Comparison of ENCODE assay signal across 17 cellular contexts in the genomic region with DNA sequence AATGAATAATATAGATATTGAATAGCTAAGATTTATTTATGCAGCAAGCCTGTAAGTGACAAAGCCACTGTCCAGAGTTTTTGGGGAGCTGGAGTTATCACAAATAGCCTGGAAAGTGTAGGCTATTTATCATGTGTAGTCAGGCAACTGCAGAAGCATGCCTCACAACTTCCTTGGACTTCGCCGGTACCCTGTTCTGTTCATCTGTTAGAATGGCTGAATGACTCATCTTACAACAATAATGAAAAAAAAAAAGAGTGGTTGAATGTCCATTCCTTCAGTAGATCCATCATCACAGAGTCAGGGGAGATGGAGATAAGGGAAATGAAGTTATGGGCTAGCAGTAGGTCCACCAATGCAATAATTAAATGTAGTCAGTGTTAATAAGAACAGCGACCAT. TPM values are rescaled to one million over a fixed set of nuclear protein-coding genes. Genes with fewer than 3 reads are reported as not detected.
A peak's percentile ranks its signal among the peaks of the same experiment; 100 is the strongest.
DNase-seq lines count a peak whose midpoint lies in the region; ATAC-seq lines count a peak whose summit lies in the region.
"Had no signal": no experiment of that assay in that cellular context is flagged by ENCODE, and none has a peak within 500 bp of the region (broad histone marks: within the 10 kb centered on the region; RNA-seq: fewer than 3 reads in every experiment).

No MANE protein-coding gene starts in this region.

- intact Hi-C loops in posterior cingulate gyrus (cut with DNase I): no loop called here

- ATAC-seq in GM21576 (IDR thresholded peaks at IDR 0.05; ENCODE audit: unreplicated experiment): no peak
- ATAC-seq: T-cell had no signal

- peak; percentile 46 for DNase-seq in EH (ENCODE audit: low read depth)
- peak; percentile 18 for DNase-seq in NCI-H226
- DNase-seq in dermis blood vessel endothelial cell: peak; percentile 2
- DNase-seq in kidney tubule cell (ENCODE audit: low spot score): peak; percentile 35
- no peak for DNase-seq in effector CD4-positive, alpha-beta T cell
- no peak for DNase-seq in immature natural killer cell
- DNase-seq in posterior cingulate gyrus: no peak
- DNase-seq: activated CD4-positive, alpha-beta T cell treated with anti-CD3 and anti-CD28 coated beads, Interleukin-2, amount 50 U/mL, for 1 hour; activated CD8-positive, alpha-beta memory T cell treated with anti-CD3 and anti-CD28 coated beads, Interleukin-2, amount 50 U/mL, for 48 hours; CD4-positive, alpha-beta T cell; DND-41; NCI-H1417; NCI-H524 treated with DMSO at 0.1 percent for 48 hours; Right ventricle myocardium superior; spleen; T-cell had no signal

- H3K9me3 Mint-ChIP-seq in immature natural killer cell: no peaks in the 10 kb centered on the region
- H3K9me3 Mint-ChIP-seq: CD4-positive, alpha-beta T cell; T-cell had no signal

- peaks cover 0 to 6% (median 2%) of the 10 kb centered on the region in 3 donors for H3K27me3 Mint-ChIP-seq in immature natural killer cell (ENCODE audit: low read depth in 3 of 3)

- no peak overlapping the region for H3K27ac Mint-ChIP-seq in immature natural killer cell
- H3K27ac Mint-ChIP-seq: CD4-positive, alpha-beta T cell; T-cell had no signal

- H3K4me1 Mint-ChIP-seq in immature natural killer cell: peaks cover 33 to 44% of the 10 kb centered on the region in 2 donors

- no peak overlapping the region for H3K4me3 Mint-ChIP-seq in immature natural killer cell
- H3K4me3 Mint-ChIP-seq: CD4-positive, alpha-beta T cell; T-cell had no signal

- no peaks in the 10 kb centered on the region for H3K36me3 Mint-ChIP-seq in immature natural killer cell
- H3K36me3 Mint-ChIP-seq: T-cell had no signal

RNA-seq across cellular contexts. Expression of a gene that starts 24.0 kb away (rescaled TPM):
- total RNA-seq in dermis blood vessel endothelial cell: 84.7 and 98.7 TPM in 2 replicates
- polyA plus RNA-seq in immature natural killer cell: 100 to 1,000 TPM; 377 to 560 (median 464) TPM

RNA-seq across cellular contexts. Expression of a gene that starts 37.5 kb away (rescaled TPM):
- total RNA-seq in dermis blood vessel endothelial cell: 56.8 and 66.5 TPM in 2 replicates
- polyA plus RNA-seq in immature natural killer cell: 10 to 100 TPM; 21.2 to 42.7 (median 35.5) TPM

Comparison
In these comparisons a context has a peak if more than half of its experiments do, and no peak if none do; other contexts are left out.
1. DNase-seq: peak in EH (single experiment), NCI-H226 (single experiment), dermis blood vessel endothelial cell (single experiment) and kidney tubule cell (single experiment); none in effector CD4-positive, alpha-beta T cell (single experiment), immature natural killer cell (0 of 3) and posterior cingulate gyrus (0 of 10).